Comparison of ENCODE assay signal across 11 cellular contexts in the genomic region with DNA sequence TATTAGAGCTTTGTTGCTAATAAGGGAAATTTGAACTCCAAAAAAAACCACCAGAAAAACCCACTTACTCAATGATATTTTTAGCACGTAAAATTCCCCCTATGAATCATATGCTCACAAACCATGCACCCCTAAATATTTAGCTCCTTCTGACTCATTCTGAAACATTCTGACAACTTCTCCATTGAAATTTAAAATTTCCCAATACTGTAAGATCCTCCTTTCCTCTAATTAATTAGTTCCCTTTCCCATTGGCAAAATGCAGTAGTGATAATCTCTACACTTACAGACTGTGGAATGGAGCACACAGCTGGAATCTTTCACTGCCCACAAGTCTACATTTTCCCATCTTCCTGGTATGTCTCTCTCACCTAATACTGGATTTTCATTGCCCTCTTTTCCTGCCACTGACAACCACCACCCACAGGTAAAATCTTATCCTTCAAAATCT.
DNase-seq lines count a peak whose midpoint lies in the region; ATAC-seq, FAIRE-seq and TF ChIP-seq lines count a peak whose summit lies in the region.
"Had no signal": no experiment of that assay in that cellular context is flagged by ENCODE, and none has a peak within 500 bp of the region (broad histone marks: within the 10 kb centered on the region; RNA-seq: fewer than 3 reads in every experiment).

No MANE protein-coding gene starts in this region.

- no peaks in the 10 kb centered on the region for H4K20me1 ChIP-seq in GM12878 (ENCODE audit: control insufficient read depth, insufficient read depth)

- peaks cover 2% of the 10 kb centered on the region; the same call in 2 of the 3 replicates for H3K9me3 ChIP-seq in GM12878 (replicated peaks; ENCODE audit: control insufficient read depth, insufficient read depth, low read length)
- H3K9me3 ChIP-seq in BE2C: no peaks in the 10 kb centered on the region
- H3K9me3 ChIP-seq: right lobe of liver had no signal

- peaks cover 36% of the 10 kb centered on the region for H3K4me1 ChIP-seq in GM12878 (ENCODE audit: control insufficient read depth, insufficient read depth, low read length)
- no peaks in the 10 kb centered on the region for H3K4me1 ChIP-seq in BE2C
- H3K4me1 ChIP-seq: right lobe of liver had no signal

- H3K27me3 ChIP-seq in GM12878 (replicated peaks in 1 of 2; ENCODE audit: control insufficient read depth in 2 of 2, insufficient read depth in 2 of 2, low read length in 1 of 2): no peaks in the 10 kb centered on the region
- no peaks in the 10 kb centered on the region for H3K27me3 ChIP-seq in BE2C
- H3K27me3 ChIP-seq: right lobe of liver had no signal

- CTCF ChIA-PET in GM12878 (lab: Yijun Ruan, JAX): interaction anchor here (1.0 to 1.6 kb wide), 4 partner anchors 11 to 547 kb away, joined by 3 to 5 read pairs (median 4); no protein-coding TSS in a partner anchor

- WGBS in GM12878 (ENCODE audit: insufficient coverage, insufficient replicate concordance, low lambda C conversion rate, missing lambda C conversion rate): 3% methylated on average over 1 of the region's 1 CpG

- intact Hi-C loops in GM12878 (cut with micrococcal nuclease; ENCODE audit: unreplicated experiment): no loop called here

- H3K4me2 ChIP-seq in GM12878 (ENCODE audit: control insufficient read depth, insufficient read depth): peak overlapping the region; percentile 21; the same call in 1 of the 2 replicates

- TF ChIP-seq EP300 in GM12878 (IDR thresholded peaks at IDR 0.05; ENCODE audit: borderline replicate concordance in 1 of 2, control insufficient read depth in 1 of 2, low read depth in 2 of 2, low read length in 2 of 2): peak; percentile 84 to 89; a peak in 3 of 4 replicates

- no peak overlapping the region for H2AFZ ChIP-seq in GM12878 (ENCODE audit: control insufficient read depth, low read depth, low read length)

- DNase-seq in GM20000 (ENCODE audit: low spot score): peak; percentile 15
- no peak for DNase-seq in GM12878 (ENCODE audit: low read depth, low spot score)
- no peak for DNase-seq in BE2C
- no peak for DNase-seq in LoVo (ENCODE audit: low spot score)
- no peak for DNase-seq in NCI-H1092 treated with DMSO at 0.1 percent for 48 hours (lab: John Stamatoyannopoulos, UW)
- DNase-seq: NCI-H1436 treated with DMSO at 0.1 percent for 48 hours, right lobe of liver had no signal

- H3K79me2 ChIP-seq in GM12878 (ENCODE audit: control insufficient read depth, insufficient read depth, low read length): no peaks in the 10 kb centered on the region

- FAIRE-seq in GM12878 (lab: Jason Lieb, UNC): no peak
- FAIRE-seq: endothelial cell of umbilical vein had no signal

- TF ChIP-seq CTCF in GM20000 (IDR thresholded peaks at IDR 0.05; ENCODE audit: extremely low read depth, missing control alignments) (no peak), GM12878 (IDR thresholded peaks at IDR 0.05 in 2 of 3, conservative IDR thresholded peaks at IDR 0.05 in 1 of 3; ENCODE audit: control insufficient read depth in 2 of 3, extremely low read depth in 1 of 3, insufficient read depth in 1 of 3, low read depth in 3 of 3, low read length in 3 of 3) (no peak), BE2C (IDR thresholded peaks at IDR 0.05; ENCODE audit: low read depth, low read length) (no peak)

- no peaks in the 10 kb centered on the region for H3K36me3 ChIP-seq in GM12878 (ENCODE audit: control insufficient read depth in 2 of 2, insufficient read depth in 2 of 2, low read length in 1 of 2)
- H3K36me3 ChIP-seq in BE2C: no peaks in the 10 kb centered on the region
- H3K36me3 ChIP-seq: right lobe of liver had no signal

- in situ Hi-C loops in GM12878 (cut with MboI): loop anchor here (25.0 kb wide), 1 partner anchor 1958 kb away; the partner anchor contains the start of gene MMADHC

- ATAC-seq in GM18499 (IDR thresholded peaks at IDR 0.05; ENCODE audit: insufficient read depth, unreplicated experiment) (peak; percentile 58), HG03196 (IDR thresholded peaks at IDR 0.05; ENCODE audit: unreplicated experiment) (peak; percentile 42), GM12878 (peak; percentile 68), esophagus mucosa (no peak)

- no peak for TF ChIP-seq RAD21 in GM12878 (IDR thresholded peaks at IDR 0.05; ENCODE audit: insufficient read depth, low read depth, low read length)

- RAD21 ChIA-PET in GM12878 (lab: Charles Lee; ENCODE audit: unreplicated experiment): interaction anchor here (0.9 to 3.2 kb wide), 4 partner anchors 8 to 60 kb away, joined by 3 to 23 read pairs (median 8); no protein-coding TSS in a partner anchor

- no peak overlapping the region for H3K9ac ChIP-seq in GM12878 (ENCODE audit: control insufficient read depth, insufficient read depth, low read length)

- no TSS peak for BruUV-seq in GM12878 (replicated peaks; lab: Mats Ljungman, UMichigan)

- SMC1A ChIA-PET in GM12878 (lab: Charles Lee; ENCODE audit: uncharacterized antibody, unreplicated experiment): interaction anchor here (1.1 to 7.8 kb wide), 8 partner anchors 10 to 161 kb away, joined by 3 to 84 read pairs (median 4); no protein-coding TSS in a partner anchor

- TF ChIP-seq POLR2A in GM12878 (IDR thresholded peaks at IDR 0.05; ENCODE audit: low read depth, low read length): no peak

- H3K4me3 ChIP-seq in GM12878 (no peak overlapping the region), BE2C (ENCODE audit: low read depth, low read length) (no peak overlapping the region)
- H3K4me3 ChIP-seq: right lobe of liver had no signal

- peak overlapping the region; percentile 76 for H3K27ac ChIP-seq in GM12878 (ENCODE audit: control insufficient read depth, insufficient read depth)
- H3K27ac ChIP-seq: right lobe of liver had no signal

- POLR2A ChIA-PET in GM12878 (lab: Charles Lee): interaction anchor here (1.1 to 2.4 kb wide), 3 partner anchors 8 to 25 kb away, joined by 3 to 12 read pairs (median 4); no protein-coding TSS in a partner anchor

TF ChIP-seq in GM12878, 131 proteins besides CTCF, POLR2A, EP300 and RAD21 (continues in another document):
- TF ChIP-seq BCL11A (IDR thresholded peaks at IDR 0.05; ENCODE audit: low read depth, low read length): peak; percentile 86
- TF ChIP-seq HCFC1 (IDR thresholded peaks at IDR 0.05; ENCODE audit: low read length): no peak
- TF ChIP-seq ZNF384 (IDR thresholded peaks at IDR 0.05; ENCODE audit: borderline replicate concordance, low read depth, low read length): no peak
- TF ChIP-seq FOXK2 (IDR thresholded peaks at IDR 0.05): no peak
- TF ChIP-seq ETV6 (conservative IDR thresholded peaks at IDR 0.05 in 1 of 2, IDR thresholded peaks at IDR 0.05 in 1 of 2; ENCODE audit: borderline replicate concordance in 1 of 2, low read depth in 1 of 2): peak in 1 of 2 experiments; percentile 23; a peak in 1 of 4 replicates
- peak; percentile 96 for TF ChIP-seq DPF2 (IDR thresholded peaks at IDR 0.05)
- TF ChIP-seq GABPA (IDR thresholded peaks at IDR 0.05; ENCODE audit: low read depth): peak; percentile 53; the same call in 1 of the 2 replicates
- TF ChIP-seq PAX5 (IDR thresholded peaks at IDR 0.05; ENCODE audit: borderline replicate concordance, low read depth, low read length): 0 out of 2 replicates have a peak, but pooled peaks have one; percentile 45
- 0 out of 3 replicates have a peak, but pooled peaks have one; percentile 28 for TF ChIP-seq POU2F2 (IDR thresholded peaks at IDR 0.05; ENCODE audit: borderline replicate concordance, low read depth, low read length)
- TF ChIP-seq HDAC2 (IDR thresholded peaks at IDR 0.05): no peak
- peak; percentile 95 for TF ChIP-seq GATAD2B (conservative IDR thresholded peaks at IDR 0.05; ENCODE audit: low read depth)
- no peak for TF ChIP-seq ZBTB11 (CRISPR knock-in tag; IDR thresholded peaks at IDR 0.05)
- no peak for TF ChIP-seq SMAD5 (IDR thresholded peaks at IDR 0.05; ENCODE audit: low read depth)
- no peak for TF ChIP-seq RFX5 (IDR thresholded peaks at IDR 0.05; ENCODE audit: low read depth, low read length)
- peak; percentile 75; the same call in 1 of the 2 replicates for TF ChIP-seq IRF4 (IDR thresholded peaks at IDR 0.05; ENCODE audit: low read depth, low read length)
- TF ChIP-seq ZSCAN29 (IDR thresholded peaks at IDR 0.05): peak; percentile 84
- TF ChIP-seq PML (IDR thresholded peaks at IDR 0.05; ENCODE audit: low read length): peak; percentile 66; the same call in 1 of the 2 replicates
- TF ChIP-seq CBX5 (IDR thresholded peaks at IDR 0.05; ENCODE audit: low read depth): peak; percentile 84
- peak; percentile 65; the same call in 1 of the 2 replicates for TF ChIP-seq CREB1 (IDR thresholded peaks at IDR 0.05; ENCODE audit: low read depth)
- TF ChIP-seq CHD2 (IDR thresholded peaks at IDR 0.05; ENCODE audit: borderline replicate concordance, low read depth, low read length): 0 out of 2 replicates have a peak, but pooled peaks have one; percentile 32
- TF ChIP-seq TCF12 (IDR thresholded peaks at IDR 0.05; ENCODE audit: low read depth, low read length): no peak
- TF ChIP-seq TBL1XR1 (IDR thresholded peaks at IDR 0.05; ENCODE audit: low read depth, low read length): peak; percentile 90
